ENCODE assay signal across 8 cellular contexts in the genomic region with DNA sequence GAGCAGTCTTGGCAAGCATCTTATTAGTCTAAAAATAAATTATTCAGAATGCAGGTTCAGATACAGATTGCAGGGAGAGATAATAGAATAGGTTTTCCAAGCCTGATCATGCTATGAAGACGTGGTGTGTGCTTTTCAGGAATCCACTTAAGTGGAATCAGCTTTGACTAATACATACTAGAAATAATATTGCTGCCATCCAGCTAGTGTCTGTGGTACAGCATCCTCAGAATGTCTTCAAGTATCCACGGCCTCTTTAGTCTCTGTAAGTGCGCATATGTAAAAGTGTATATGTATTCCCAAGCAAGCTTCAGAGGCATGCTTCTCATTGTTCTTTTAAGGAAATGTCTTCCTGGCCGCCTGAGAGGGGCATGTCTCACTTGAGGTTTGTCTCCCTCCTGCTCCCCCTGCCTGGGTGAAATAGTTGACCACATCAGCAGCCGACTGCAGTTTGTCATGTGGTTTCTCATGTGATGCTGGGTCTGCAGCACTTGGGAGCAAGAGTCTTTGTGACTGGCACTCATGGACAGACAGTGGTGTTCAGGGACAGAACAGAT.
DNase-seq lines count a peak whose midpoint lies in the region; ATAC-seq and TF ChIP-seq lines count a peak whose summit lies in the region.

No MANE protein-coding gene starts in this region.

- H3K9me3 Mint-ChIP-seq in natural killer cell treated with Interleukin-12 subunit alpha and Interleukin-12 subunit beta and Interleukin-15 and Interleukin-18, amount 100 ng/mL, for 72 hours = no peaks in the 10 kb centered on the region

- peak overlapping the region; percentile 89 for H3K4me2 ChIP-seq in SK-N-SH

- CTCF ChIA-PET in SK-N-SH (lab: Yijun Ruan, JAX) = interaction anchor here (0.5 to 6.2 kb wide), 11 partner anchors 77 to 1582 kb away, joined by 3 to 64 read pairs (median 4); a partner anchor contains a TSS

- 13% methylated on average over 4 of the region's 5 CpGs for WGBS in SK-N-SH (ENCODE audit: low lambda C conversion rate)

- H3K4me1 ChIP-seq in SK-N-SH (ENCODE audit: control insufficient read depth in 1 of 2, insufficient read depth in 2 of 2, low read depth in 1 of 2, low read length in 1 of 2) = peaks cover 16 to 41% of the 10 kb centered on the region in 2 experiments; a peak in 3 of 4 replicates
- H3K4me1 ChIP-seq in foreskin keratinocyte = no peaks in the 10 kb centered on the region

- H3K36me3 Mint-ChIP-seq in natural killer cell treated with Interleukin-12 subunit alpha and Interleukin-12 subunit beta and Interleukin-15 and Interleukin-18, amount 100 ng/mL, for 72 hours = no peaks in the 10 kb centered on the region

- H3K9me2 ChIP-seq in SK-N-SH = no peaks in the 10 kb centered on the region

- no peak for DNase-seq in Right ventricle myocardium inferior (ENCODE audit: missing footprints)
- DNase-seq in cardiac septum (ENCODE audit: low spot score) = no peak
- peak; percentile 75 for DNase-seq in SK-N-SH
- DNase-seq in foreskin keratinocyte = peak in 1 of 2 donors; percentile 41
- peak; percentile 73 to 96 (median 80) for DNase-seq in posterior cingulate gyrus
- no peak for DNase-seq in natural killer cell treated with Interleukin-12 subunit alpha and Interleukin-12 subunit beta and Interleukin-15 and Interleukin-18, amount 100 ng/mL, for 72 hours (ENCODE audit: low spot score)
- DNase-seq in NCI-H1930 (lab: John Stamatoyannopoulos, UW) = no peak
- DNase-seq in GOT3 (lab: John Stamatoyannopoulos, UW) = no peak

- no peak overlapping the region for H3K27ac Mint-ChIP-seq in natural killer cell treated with Interleukin-12 subunit alpha and Interleukin-12 subunit beta and Interleukin-15 and Interleukin-18, amount 100 ng/mL, for 72 hours

- peaks cover 0 to 21% of the 10 kb centered on the region in 2 donors for H3K27me3 Mint-ChIP-seq in natural killer cell treated with Interleukin-12 subunit alpha and Interleukin-12 subunit beta and Interleukin-15 and Interleukin-18, amount 100 ng/mL, for 72 hours

- peaks cover 7% of the 10 kb centered on the region for H3F3A ChIP-seq in SK-N-SH (replicated peaks; ENCODE audit: insufficient read depth)

- H3K9ac ChIP-seq in SK-N-SH = no peak overlapping the region

- TF ChIP-seq RAD21 in SK-N-SH (IDR thresholded peaks at IDR 0.05; ENCODE audit: low read length) = peak; percentile 76

- peak overlapping the region; percentile 12; the same call in 1 of the 2 replicates for H2AFZ ChIP-seq in SK-N-SH (ENCODE audit: low read depth)

- POLR2A ChIA-PET in SK-N-SH (lab: Yijun Ruan, JAX) = interaction anchor here (0.7 to 6.0 kb wide), 11 partner anchors 59 to 1378 kb away, joined by 3 to 173 read pairs (median 6); a partner anchor contains a TSS

- H4K20me1 ChIP-seq in SK-N-SH (ENCODE audit: insufficient read depth) = no peaks in the 10 kb centered on the region

- no peaks in the 10 kb centered on the region for H3K9me3 ChIP-seq in SK-N-SH

- TF ChIP-seq EP300 in SK-N-SH (IDR thresholded peaks at IDR 0.05; ENCODE audit: borderline replicate concordance in 1 of 2, low read depth in 1 of 2, low read length in 1 of 2) = peak in 1 of 2 experiments; percentile 45; a peak in 1 of 4 replicates

- H3K4me1 Mint-ChIP-seq in natural killer cell treated with Interleukin-12 subunit alpha and Interleukin-12 subunit beta and Interleukin-15 and Interleukin-18, amount 100 ng/mL, for 72 hours (ENCODE audit: low read depth in 2 of 2) = peaks cover 0 to 8% of the 10 kb centered on the region in 2 donors

- TF ChIP-seq CTCF in SK-N-SH (IDR thresholded peaks at IDR 0.05) = peak; percentile 55
- peak; percentile 39 for TF ChIP-seq CTCF in foreskin keratinocyte (conservative IDR thresholded peaks at IDR 0.05)

- intact Hi-C loops in Right ventricle myocardium inferior (cut with DNase I) = loop anchor here (5.0 to 10.0 kb wide), 6 partner anchors 79 to 679 kb away; a partner anchor contains a TSS
- intact Hi-C loops in cardiac septum (cut with DNase I) = loop anchor here (5.0 to 10.0 kb wide), 4 partner anchors 199 to 681 kb away; no protein-coding TSS in a partner anchor
- intact Hi-C loops in posterior cingulate gyrus (cut with DNase I) = loop anchor here (2.0 to 10.0 kb wide), 3 partner anchors 549 to 1299 kb away; no protein-coding TSS in a partner anchor

- H3K27me3 ChIP-seq in SK-N-SH (ENCODE audit: insufficient read depth) (no peaks in the 10 kb centered on the region), foreskin keratinocyte (no peaks in the 10 kb centered on the region)

- no peak overlapping the region for H3K4me3 Mint-ChIP-seq in natural killer cell treated with Interleukin-12 subunit alpha and Interleukin-12 subunit beta and Interleukin-15 and Interleukin-18, amount 100 ng/mL, for 72 hours

- H3K79me2 ChIP-seq in SK-N-SH (ENCODE audit: insufficient read depth) = no peaks in the 10 kb centered on the region

- peak overlapping the region; percentile 61 to 75 for H3K4me3 ChIP-seq in SK-N-SH (ENCODE audit: low read depth in 2 of 2, low read length in 1 of 2)

- H3K36me3 ChIP-seq in SK-N-SH (replicated peaks in 1 of 2; ENCODE audit: control insufficient read depth in 1 of 2, insufficient read depth in 2 of 2, low read length in 1 of 2) = peaks cover 0 to 1% of the 10 kb centered on the region in 2 experiments

- ATAC-seq in Right ventricle myocardium inferior = peak; percentile 29
- ATAC-seq in foreskin keratinocyte = no peak
- no peak for ATAC-seq in natural killer cell treated with Interleukin-12 subunit alpha and Interleukin-12 subunit beta and Interleukin-15 and Interleukin-18, amount 100 ng/mL, for 72 hours

- H3K27ac ChIP-seq in SK-N-SH (ENCODE audit: low read depth in 2 of 2, low read length in 1 of 2) (peak overlapping the region; percentile 61 to 99), foreskin keratinocyte (no peak overlapping the region)

TF ChIP-seq in SK-N-SH, 30 proteins besides CTCF, POLR2A, EP300 and RAD21 (continues in another document):
- TF ChIP-seq, protein P1, sequence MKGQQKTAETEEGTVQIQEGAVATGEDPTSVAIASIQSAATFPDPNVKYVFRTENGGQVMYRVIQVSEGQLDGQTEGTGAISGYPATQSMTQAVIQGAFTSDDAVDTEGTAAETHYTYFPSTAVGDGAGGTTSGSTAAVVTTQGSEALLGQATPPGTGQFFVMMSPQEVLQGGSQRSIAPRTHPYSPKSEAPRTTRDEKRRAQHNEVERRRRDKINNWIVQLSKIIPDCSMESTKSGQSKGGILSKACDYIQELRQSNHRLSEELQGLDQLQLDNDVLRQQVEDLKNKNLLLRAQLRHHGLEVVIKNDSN (IDR thresholded peaks at IDR 0.05; ENCODE audit: borderline replicate concordance, low read depth) = peak; percentile 88
- TF ChIP-seq MEF2A (IDR thresholded peaks at IDR 0.05; ENCODE audit: borderline replicate concordance, low read depth) (peak; percentile 68), NFIC (IDR thresholded peaks at IDR 0.05; ENCODE audit: borderline replicate concordance) (peak; percentile 13; the same call in 1 of the 2 replicates), CHD2 (IDR thresholded peaks at IDR 0.05; ENCODE audit: low read length, partially characterized antibody) (peak; percentile 53), FOXJ3 (CRISPR knock-in tag; IDR thresholded peaks at IDR 0.05) (no peak)
- TF ChIP-seq, protein P2, sequence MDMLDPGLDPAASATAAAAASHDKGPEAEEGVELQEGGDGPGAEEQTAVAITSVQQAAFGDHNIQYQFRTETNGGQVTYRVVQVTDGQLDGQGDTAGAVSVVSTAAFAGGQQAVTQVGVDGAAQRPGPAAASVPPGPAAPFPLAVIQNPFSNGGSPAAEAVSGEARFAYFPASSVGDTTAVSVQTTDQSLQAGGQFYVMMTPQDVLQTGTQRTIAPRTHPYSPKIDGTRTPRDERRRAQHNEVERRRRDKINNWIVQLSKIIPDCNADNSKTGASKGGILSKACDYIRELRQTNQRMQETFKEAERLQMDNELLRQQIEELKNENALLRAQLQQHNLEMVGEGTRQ (IDR thresholded peaks at IDR 0.05; ENCODE audit: borderline replicate concordance, low read depth, low read length) = peak; percentile 79; the same call in 1 of the 2 replicates
- TF ChIP-seq, protein P3, sequence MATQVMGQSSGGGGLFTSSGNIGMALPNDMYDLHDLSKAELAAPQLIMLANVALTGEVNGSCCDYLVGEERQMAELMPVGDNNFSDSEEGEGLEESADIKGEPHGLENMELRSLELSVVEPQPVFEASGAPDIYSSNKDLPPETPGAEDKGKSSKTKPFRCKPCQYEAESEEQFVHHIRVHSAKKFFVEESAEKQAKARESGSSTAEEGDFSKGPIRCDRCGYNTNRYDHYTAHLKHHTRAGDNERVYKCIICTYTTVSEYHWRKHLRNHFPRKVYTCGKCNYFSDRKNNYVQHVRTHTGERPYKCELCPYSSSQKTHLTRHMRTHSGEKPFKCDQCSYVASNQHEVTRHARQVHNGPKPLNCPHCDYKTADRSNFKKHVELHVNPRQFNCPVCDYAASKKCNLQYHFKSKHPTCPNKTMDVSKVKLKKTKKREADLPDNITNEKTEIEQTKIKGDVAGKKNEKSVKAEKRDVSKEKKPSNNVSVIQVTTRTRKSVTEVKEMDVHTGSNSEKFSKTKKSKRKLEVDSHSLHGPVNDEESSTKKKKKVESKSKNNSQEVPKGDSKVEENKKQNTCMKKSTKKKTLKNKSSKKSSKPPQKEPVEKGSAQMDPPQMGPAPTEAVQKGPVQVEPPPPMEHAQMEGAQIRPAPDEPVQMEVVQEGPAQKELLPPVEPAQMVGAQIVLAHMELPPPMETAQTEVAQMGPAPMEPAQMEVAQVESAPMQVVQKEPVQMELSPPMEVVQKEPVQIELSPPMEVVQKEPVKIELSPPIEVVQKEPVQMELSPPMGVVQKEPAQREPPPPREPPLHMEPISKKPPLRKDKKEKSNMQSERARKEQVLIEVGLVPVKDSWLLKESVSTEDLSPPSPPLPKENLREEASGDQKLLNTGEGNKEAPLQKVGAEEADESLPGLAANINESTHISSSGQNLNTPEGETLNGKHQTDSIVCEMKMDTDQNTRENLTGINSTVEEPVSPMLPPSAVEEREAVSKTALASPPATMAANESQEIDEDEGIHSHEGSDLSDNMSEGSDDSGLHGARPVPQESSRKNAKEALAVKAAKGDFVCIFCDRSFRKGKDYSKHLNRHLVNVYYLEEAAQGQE (IDR thresholded peaks at IDR 0.05; ENCODE audit: low read depth, low read length) = 0 out of 2 replicates have a peak, but pooled peaks have one; percentile 45

Comparison
In these comparisons a context has a peak if more than half of its experiments do, and no peak if none do; other contexts are left out.
1. DNase-seq: peak in SK-N-SH (single experiment) and posterior cingulate gyrus (10 of 10); none in Right ventricle myocardium inferior (single experiment), cardiac septum (single experiment), natural killer cell treated with Interleukin-12 subunit alpha and Interleukin-12 subunit beta and Interleukin-15 and Interleukin-18, amount 100 ng/mL, for 72 hours (single experiment), NCI-H1930 (0 of 2) and GOT3 (single experiment).